ENCODE assay signal across 1 cellular context in genomic region chr12:109115758-109116610, GRCh38.
TF ChIP-seq lines count a peak whose summit lies in the region.

TSS of gene ACACB (plus strand) at chr12:109116587. CDS start at chr12:109139406, 22,819 bp downstream.

TF ChIP-seq in HepG2, 621 proteins besides CTCF, POLR2A, EP300 and RAD21 (continued from another document and continues in another):
- TF ChIP-seq HNF1A (IDR thresholded peaks at IDR 0.05; ENCODE audit: low read depth), result 0 out of 2 replicates have a peak, but pooled peaks have one; percentile 30
- peak; percentile 54; the same call in 1 of the 2 replicates for TF ChIP-seq HNF1A (CRISPR knock-in tag; IDR thresholded peaks at IDR 0.05; ENCODE audit: borderline replicate concordance)
- TF ChIP-seq ZNF143 (CRISPR knock-in tag; IDR thresholded peaks at IDR 0.05), result no peak
- peak; percentile 67 for TF ChIP-seq KDM6A (CRISPR knock-in tag; IDR thresholded peaks at IDR 0.05; ENCODE audit: low read depth)
- TF ChIP-seq MED1 (CRISPR knock-in tag; IDR thresholded peaks at IDR 0.05), result peak; percentile 79
- peak; percentile 42; the same call in 1 of the 2 replicates for TF ChIP-seq MXD3 (CRISPR knock-in tag; IDR thresholded peaks at IDR 0.05)
- TF ChIP-seq ZNF101 (CRISPR knock-in tag; IDR thresholded peaks at IDR 0.05; ENCODE audit: borderline replicate concordance, low read depth), result peak; percentile 50; the same call in 1 of the 2 replicates
- no peak for TF ChIP-seq ZNF276 (CRISPR knock-in tag; IDR thresholded peaks at IDR 0.05; ENCODE audit: low read depth)
- peak; percentile 98 for TF ChIP-seq DMAP1 (CRISPR knock-in tag; IDR thresholded peaks at IDR 0.05)
- TF ChIP-seq NFATC3 (CRISPR knock-in tag; IDR thresholded peaks at IDR 0.05), result no peak
- TF ChIP-seq MXD1 (CRISPR knock-in tag; IDR thresholded peaks at IDR 0.05), result no peak
- peak; percentile 75 for TF ChIP-seq TARDBP (CRISPR knock-in tag; IDR thresholded peaks at IDR 0.05)
- no peak for TF ChIP-seq U2AF2 (IDR thresholded peaks at IDR 0.05; ENCODE audit: low read depth, low read length)
- no peak for TF ChIP-seq PBX2 (CRISPR knock-in tag; IDR thresholded peaks at IDR 0.05)
- TF ChIP-seq ZNF362 (CRISPR knock-in tag; IDR thresholded peaks at IDR 0.05; ENCODE audit: borderline replicate concordance), result peak; percentile 68; the same call in 1 of the 2 replicates
- TF ChIP-seq ADNP (CRISPR knock-in tag; IDR thresholded peaks at IDR 0.05), result no peak
- no peak for TF ChIP-seq ATAD3A (CRISPR knock-in tag; IDR thresholded peaks at IDR 0.05)
- no peak for TF ChIP-seq ZNF382 (CRISPR knock-in tag; IDR thresholded peaks at IDR 0.05; ENCODE audit: borderline replicate concordance)
- TF ChIP-seq ZNF431 (CRISPR knock-in tag; IDR thresholded peaks at IDR 0.05; ENCODE audit: borderline replicate concordance, low read depth), result no peak
- no peak for TF ChIP-seq ZNF777 (CRISPR knock-in tag; IDR thresholded peaks at IDR 0.05)
- TF ChIP-seq SOX5 (CRISPR knock-in tag; IDR thresholded peaks at IDR 0.05; ENCODE audit: borderline replicate concordance), result peak; percentile 63
- no peak for TF ChIP-seq HOXA5 (CRISPR knock-in tag; IDR thresholded peaks at IDR 0.05)
- TF ChIP-seq AHR (CRISPR knock-in tag; IDR thresholded peaks at IDR 0.05), result no peak
- no peak for TF ChIP-seq TRIM24 (CRISPR knock-in tag; IDR thresholded peaks at IDR 0.05)
- no peak for TF ChIP-seq PBX3 (CRISPR knock-in tag; IDR thresholded peaks at IDR 0.05; ENCODE audit: borderline replicate concordance)
- TF ChIP-seq TRAFD1 (CRISPR knock-in tag; IDR thresholded peaks at IDR 0.05; ENCODE audit: borderline replicate concordance), result no peak
- no peak for TF ChIP-seq KAT2B (IDR thresholded peaks at IDR 0.05; ENCODE audit: borderline replicate concordance, low read depth, low read length)
- TF ChIP-seq NR1H2 (CRISPR knock-in tag; IDR thresholded peaks at IDR 0.05; ENCODE audit: borderline replicate concordance, low read depth), result no peak
- TF ChIP-seq GABPA (IDR thresholded peaks at IDR 0.05; ENCODE audit: low read depth, low read length), result no peak
- TF ChIP-seq GABPA (CRISPR knock-in tag; IDR thresholded peaks at IDR 0.05; ENCODE audit: low read depth), result peak; percentile 63
- 0 out of 2 replicates have a peak, but pooled peaks have one; percentile 28 for TF ChIP-seq NCOA1 (CRISPR knock-in tag; IDR thresholded peaks at IDR 0.05)
- TF ChIP-seq ZNF770 (CRISPR knock-in tag; IDR thresholded peaks at IDR 0.05), result peak; percentile 60; the same call in 1 of the 2 replicates
- peak; percentile 75; the same call in 1 of the 2 replicates for TF ChIP-seq PHF21A (CRISPR knock-in tag; IDR thresholded peaks at IDR 0.05)
- TF ChIP-seq ZNF24 (IDR thresholded peaks at IDR 0.05), result no peak
- TF ChIP-seq MBD4 (IDR thresholded peaks at IDR 0.05; ENCODE audit: borderline replicate concordance, low read length), result peak; percentile 85; the same call in 1 of the 2 replicates
- 0 out of 2 replicates have a peak, but pooled peaks have one; percentile 28 for TF ChIP-seq NFYB (CRISPR knock-in tag; IDR thresholded peaks at IDR 0.05)
- TF ChIP-seq ZFP91 (CRISPR knock-in tag; IDR thresholded peaks at IDR 0.05; ENCODE audit: borderline replicate concordance), result peak; percentile 76; the same call in 1 of the 2 replicates
- peak; percentile 73 for TF ChIP-seq PITX1 (CRISPR knock-in tag; IDR thresholded peaks at IDR 0.05)
- no peak for TF ChIP-seq SP1 (IDR thresholded peaks at IDR 0.05)
- peak; percentile 29; the same call in 1 of the 2 replicates for TF ChIP-seq SP1 (CRISPR knock-in tag; IDR thresholded peaks at IDR 0.05)
- TF ChIP-seq CCAR2 (optimal IDR thresholded peaks at IDR 0.05; ENCODE audit: low read depth, low read length), result no peak
- TF ChIP-seq ZNF691 (CRISPR knock-in tag; IDR thresholded peaks at IDR 0.05; ENCODE audit: borderline replicate concordance, low read depth), result peak; percentile 68; the same call in 1 of the 2 replicates
- TF ChIP-seq ZNF775 (CRISPR knock-in tag; IDR thresholded peaks at IDR 0.05; ENCODE audit: borderline replicate concordance), result 0 out of 2 replicates have a peak, but pooled peaks have one; percentile 24
- no peak for TF ChIP-seq SUZ12 (IDR thresholded peaks at IDR 0.05; ENCODE audit: low read depth, low read length)
- TF ChIP-seq ZBTB21 (CRISPR knock-in tag; IDR thresholded peaks at IDR 0.05), result no peak
- TF ChIP-seq RBM22 (optimal IDR thresholded peaks at IDR 0.05; ENCODE audit: low read length), result peak; percentile 68
- no peak for TF ChIP-seq ZNF180 (CRISPR knock-in tag; IDR thresholded peaks at IDR 0.05; ENCODE audit: borderline replicate concordance, low read depth)
- peak; percentile 90 for TF ChIP-seq ZNF746 (CRISPR knock-in tag; IDR thresholded peaks at IDR 0.05)
- TF ChIP-seq ZNF557 (CRISPR knock-in tag; IDR thresholded peaks at IDR 0.05), result no peak
